ENCODE assay signal across 9 cellular contexts in the genomic region with DNA sequence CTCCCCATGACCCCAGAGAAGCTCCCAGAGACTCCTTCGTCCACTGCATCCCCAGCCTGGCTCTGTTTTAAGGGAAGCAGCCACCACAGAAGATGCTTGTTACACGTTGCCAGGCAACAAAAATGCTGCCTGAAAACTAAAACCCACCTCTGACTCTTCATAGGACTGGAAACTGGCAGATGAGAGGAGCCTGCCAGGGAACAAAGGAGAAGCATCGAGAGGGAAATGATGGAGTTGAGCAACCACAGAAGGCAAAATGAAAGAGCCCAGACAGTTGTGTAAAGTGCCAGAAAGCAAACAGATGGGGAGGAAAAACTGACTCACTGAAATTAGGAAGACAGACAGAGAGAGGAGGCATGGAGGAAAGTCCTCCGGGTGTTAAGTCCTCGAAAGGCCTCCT.
DNase-seq lines count a peak whose midpoint lies in the region; ATAC-seq lines count a peak whose summit lies in the region.
"Had no signal": no experiment of that assay in that cellular context is flagged by ENCODE, and none has a peak within 500 bp of the region (broad histone marks: within the 10 kb centered on the region; RNA-seq: fewer than 3 reads in every experiment).

No MANE protein-coding gene starts in this region.

- peak overlapping the region; percentile 65 for H3K27ac Mint-ChIP-seq in activated CD4-positive, alpha-beta memory T cell treated with anti-CD3 and anti-CD28 coated beads for 36 hours
- H3K27ac Mint-ChIP-seq in activated CD4-positive, alpha-beta memory T cell treated with anti-CD3 and anti-CD28 coated beads, Interleukin-2, amount 10 ng/mL, durations not matched to agents 7 days and 5 days: no peak overlapping the region
- H3K27ac Mint-ChIP-seq in stimulated activated effector memory CD8-positive, alpha-beta T cell treated with anti-CD3 and anti-CD28 coated beads, Interleukin-12 subunit alpha, Interleukin-12 subunit beta, amount 100 ng/mL, for 72 hours: peak overlapping the region; percentile 40
- H3K27ac Mint-ChIP-seq: IgD-negative memory B cell had no signal

- POLR2A ChIA-PET in activated CD4-positive, alpha-beta memory T cell treated with anti-CD3 and anti-CD28 coated beads for 36 hours (lab: Charles Lee): no interaction called here
- POLR2A ChIA-PET in activated CD4-positive, alpha-beta memory T cell treated with anti-CD3 and anti-CD28 coated beads, Interleukin-2, amount 10 ng/mL, durations not matched to agents 7 days and 5 days (lab: Charles Lee): no interaction called here

- H3K27me3 Mint-ChIP-seq in activated CD4-positive, alpha-beta memory T cell treated with anti-CD3 and anti-CD28 coated beads for 36 hours: no peaks in the 10 kb centered on the region
- H3K27me3 Mint-ChIP-seq in activated CD4-positive, alpha-beta memory T cell treated with anti-CD3 and anti-CD28 coated beads, Interleukin-2, amount 10 ng/mL, durations not matched to agents 7 days and 5 days: peaks cover 81% of the 10 kb centered on the region

- peaks cover 60% of the 10 kb centered on the region for H3K4me1 Mint-ChIP-seq in activated CD4-positive, alpha-beta memory T cell treated with anti-CD3 and anti-CD28 coated beads for 36 hours (ENCODE audit: low read depth)
- H3K4me1 Mint-ChIP-seq in activated CD4-positive, alpha-beta memory T cell treated with anti-CD3 and anti-CD28 coated beads, Interleukin-2, amount 10 ng/mL, durations not matched to agents 7 days and 5 days: peaks cover 38% of the 10 kb centered on the region
- peaks cover 57% of the 10 kb centered on the region for H3K4me1 Mint-ChIP-seq in stimulated activated effector memory CD8-positive, alpha-beta T cell treated with anti-CD3 and anti-CD28 coated beads, Interleukin-12 subunit alpha, Interleukin-12 subunit beta, amount 100 ng/mL, for 72 hours

- H3K36me3 Mint-ChIP-seq in activated CD4-positive, alpha-beta memory T cell treated with anti-CD3 and anti-CD28 coated beads for 36 hours: no peaks in the 10 kb centered on the region
- H3K36me3 Mint-ChIP-seq in activated CD4-positive, alpha-beta memory T cell treated with anti-CD3 and anti-CD28 coated beads, Interleukin-2, amount 10 ng/mL, durations not matched to agents 7 days and 5 days (ENCODE audit: low read depth): no peaks in the 10 kb centered on the region
- no peaks in the 10 kb centered on the region for H3K36me3 Mint-ChIP-seq in stimulated activated effector memory CD8-positive, alpha-beta T cell treated with anti-CD3 and anti-CD28 coated beads, Interleukin-12 subunit alpha, Interleukin-12 subunit beta, amount 100 ng/mL, for 72 hours

- no peaks in the 10 kb centered on the region for H3K9me3 Mint-ChIP-seq in activated CD4-positive, alpha-beta memory T cell treated with anti-CD3 and anti-CD28 coated beads for 36 hours
- no peaks in the 10 kb centered on the region for H3K9me3 Mint-ChIP-seq in activated CD4-positive, alpha-beta memory T cell treated with anti-CD3 and anti-CD28 coated beads, Interleukin-2, amount 10 ng/mL, durations not matched to agents 7 days and 5 days
- H3K9me3 Mint-ChIP-seq in stimulated activated effector memory CD8-positive, alpha-beta T cell treated with anti-CD3 and anti-CD28 coated beads, Interleukin-12 subunit alpha, Interleukin-12 subunit beta, amount 100 ng/mL, for 72 hours: no peaks in the 10 kb centered on the region

- ATAC-seq in stimulated activated effector memory CD8-positive, alpha-beta T cell treated with anti-CD3 and anti-CD28 coated beads, Interleukin-12 subunit alpha, Interleukin-12 subunit beta, amount 100 ng/mL, for 72 hours: no peak
- ATAC-seq in GM19351 (IDR thresholded peaks at IDR 0.05; ENCODE audit: unreplicated experiment) (no peak), GM18520 (IDR thresholded peaks at IDR 0.05; ENCODE audit: unreplicated experiment) (no peak), HG02610 (IDR thresholded peaks at IDR 0.05; ENCODE audit: unreplicated experiment) (no peak)

- DNase-seq in activated CD4-positive, alpha-beta memory T cell treated with anti-CD3 and anti-CD28 coated beads for 36 hours: peak; percentile 51
- DNase-seq in activated CD4-positive, alpha-beta memory T cell treated with anti-CD3 and anti-CD28 coated beads, Interleukin-2, amount 10 ng/mL, durations not matched to agents 7 days and 5 days: no peak
- DNase-seq in NCI-H510A (lab: John Stamatoyannopoulos, UW) (peak; percentile 93), fibroblast of peridontal ligament (ENCODE audit: extremely low read depth) (peak; percentile 46)
- no peak for DNase-seq in stimulated activated effector memory CD8-positive, alpha-beta T cell treated with anti-CD3 and anti-CD28 coated beads, Interleukin-12 subunit alpha, Interleukin-12 subunit beta, amount 100 ng/mL, for 72 hours (ENCODE audit: low spot score in 2 of 2)

- intact Hi-C loops in activated CD4-positive, alpha-beta memory T cell treated with anti-CD3 and anti-CD28 coated beads for 36 hours (cut with micrococcal nuclease): no loop called here

- H3K4me3 Mint-ChIP-seq in activated CD4-positive, alpha-beta memory T cell treated with anti-CD3 and anti-CD28 coated beads for 36 hours: no peak overlapping the region
- H3K4me3 Mint-ChIP-seq in activated CD4-positive, alpha-beta memory T cell treated with anti-CD3 and anti-CD28 coated beads, Interleukin-2, amount 10 ng/mL, durations not matched to agents 7 days and 5 days: no peak overlapping the region
- H3K4me3 Mint-ChIP-seq in stimulated activated effector memory CD8-positive, alpha-beta T cell treated with anti-CD3 and anti-CD28 coated beads, Interleukin-12 subunit alpha, Interleukin-12 subunit beta, amount 100 ng/mL, for 72 hours: no peak overlapping the region
- H3K4me3 Mint-ChIP-seq: IgD-negative memory B cell had no signal

- CTCF ChIA-PET in activated CD4-positive, alpha-beta memory T cell treated with anti-CD3 and anti-CD28 coated beads for 36 hours (lab: Charles Lee): interaction anchor here (0.6 to 4.4 kb wide), 6 partner anchors 8 to 192 kb away, joined by 4 to 31 read pairs (median 9); no protein-coding TSS in a partner anchor
- CTCF ChIA-PET in activated CD4-positive, alpha-beta memory T cell treated with anti-CD3 and anti-CD28 coated beads, Interleukin-2, amount 10 ng/mL, durations not matched to agents 7 days and 5 days (lab: Charles Lee): interaction anchor here (1.6 to 1.8 kb wide), 2 partner anchors 12 to 82 kb away, joined by 5 read pairs; no protein-coding TSS in a partner anchor

Comparison
In these comparisons a context has a peak if more than half of its experiments do, and no peak if none do; other contexts are left out.
1. DNase-seq: peak in activated CD4-positive, alpha-beta memory T cell treated with anti-CD3 and anti-CD28 coated beads for 36 hours (single experiment), NCI-H510A (single experiment) and fibroblast of peridontal ligament (single experiment); none in activated CD4-positive, alpha-beta memory T cell treated with anti-CD3 and anti-CD28 coated beads, Interleukin-2, amount 10 ng/mL, durations not matched to agents 7 days and 5 days (single experiment) and stimulated activated effector memory CD8-positive, alpha-beta T cell treated with anti-CD3 and anti-CD28 coated beads, Interleukin-12 subunit alpha, Interleukin-12 subunit beta, amount 100 ng/mL, for 72 hours (0 of 2).